Comparison of ENCODE assay signal across 23 cellular contexts in genomic region chr3:154112146-154112545, GRCh38. TPM values are rescaled to one million over a fixed set of nuclear protein-coding genes. Genes with fewer than 3 reads are reported as not detected.
DNase-seq lines count a peak whose midpoint lies in the region; ATAC-seq, FAIRE-seq and TF ChIP-seq lines count a peak whose summit lies in the region.
"Had no signal": no experiment of that assay in that cellular context is flagged by ENCODE, and none has a peak within 500 bp of the region (broad histone marks: within the 10 kb centered on the region; RNA-seq: fewer than 3 reads in every experiment).

No MANE protein-coding gene starts in this region.

- in situ Hi-C loops in G401 (cut with HindIII; ENCODE audit: low sequenced_read_pairs) = no loop called here

- intact Hi-C loops in body of pancreas (cut with DNase I) = no loop called here
- intact Hi-C loops in pancreas (cut with DNase I) = no loop called here
- intact Hi-C loops in MCF 10A (cut with micrococcal nuclease) = no loop called here

- peaks cover 38% of the 10 kb centered on the region for H3K27me3 Mint-ChIP-seq in MCF 10A (ENCODE audit: insufficient read depth, unreplicated experiment)

- no peaks in the 10 kb centered on the region for H4K20me1 ChIP-seq in hepatocyte (ENCODE audit: insufficient read depth, poor library complexity, severe bottlenecking)

- peak; percentile 52 for ATAC-seq in body of pancreas
- ATAC-seq in pancreas = peak; percentile 60 to 78 (median 70)
- no peak for ATAC-seq in GM19035 (IDR thresholded peaks at IDR 0.05; ENCODE audit: unreplicated experiment)
- ATAC-seq in GM19397 (IDR thresholded peaks at IDR 0.05; ENCODE audit: unreplicated experiment) = no peak
- ATAC-seq: A549, Right ventricle myocardium inferior had no signal

- peak; percentile 25 for DNase-seq in G401 (ENCODE audit: low spot score)
- DNase-seq in body of pancreas = no peak
- no peak for DNase-seq in hepatocyte (ENCODE audit: low spot score)
- no peak for DNase-seq in pancreas
- DNase-seq in cerebellar cortex (ENCODE audit: low spot score) = no peak
- no peak for DNase-seq in MCF 10A (ENCODE audit: unreplicated experiment)
- DNase-seq: C1 segment of cervical spinal cord, DMS 273 treated with DMSO at 0.1 percent for 48 hours, GF-D8, HFFc6, Karpas-422, NCI-H1105 treated with DMSO at 0.1 percent for 48 hours, NCI-H187 treated with DMSO at 0.1 percent for 48 hours, NCI-H2171, NCI-H510A, Peyer's patch had no signal

- peak overlapping the region; percentile 16 for H3K4me2 ChIP-seq in hepatocyte
- H3K4me2 ChIP-seq: A549 had no signal

- no peaks in the 10 kb centered on the region for H3K79me2 ChIP-seq in hepatocyte

- H3K9me3 ChIP-seq in body of pancreas (no peaks in the 10 kb centered on the region), hepatocyte (ENCODE audit: low read depth) (no peaks in the 10 kb centered on the region), pancreas (no peaks in the 10 kb centered on the region)
- H3K9me3 ChIP-seq: A549, Peyer's patch had no signal

- no TSS peak for BruUV-seq in MCF 10A (replicated peaks; lab: Mats Ljungman, UMichigan)

- H3K27me3 ChIP-seq in body of pancreas (no peaks in the 10 kb centered on the region), hepatocyte (no peaks in the 10 kb centered on the region), pancreas (no peaks in the 10 kb centered on the region)
- H3K27me3 ChIP-seq: Peyer's patch had no signal

- H3K9me3 Mint-ChIP-seq in MCF 10A (ENCODE audit: unreplicated experiment) = no peaks in the 10 kb centered on the region

- H3K4me3 Mint-ChIP-seq in MCF 10A (ENCODE audit: unreplicated experiment) = no peak overlapping the region
- H3K4me3 Mint-ChIP-seq: HFFc6 had no signal

- no peaks in the 10 kb centered on the region for H3K9me2 ChIP-seq in hepatocyte (replicated peaks; ENCODE audit: insufficient read depth)

- POLR2A ChIA-PET in MCF 10A (lab: Yijun Ruan, JAX) = interaction anchor here (1.2 to 1.8 kb wide), 2 partner anchors 9 to 10 kb away, joined by 3 to 6 read pairs; partner anchors contain the start of gene ARHGEF26

- no peak for FAIRE-seq in pancreas (lab: Jason Lieb, UNC)
- FAIRE-seq: A549, GM12891, GM18507, H1 had no signal

- CTCF ChIA-PET in MCF 10A (lab: Yijun Ruan, JAX) = interaction anchor here (0.8 to 1.5 kb wide), 4 partner anchors 9 to 142 kb away, joined by 3 to 6 read pairs (median 4); partner anchors contain the start of gene ARHGEF26

- no peaks in the 10 kb centered on the region for H3K36me3 Mint-ChIP-seq in MCF 10A (ENCODE audit: insufficient read depth, unreplicated experiment)

- no peak overlapping the region for H3K27ac ChIP-seq in body of pancreas
- peak overlapping the region; percentile 22 for H3K27ac ChIP-seq in hepatocyte
- H3K27ac ChIP-seq in pancreas = no peak overlapping the region
- H3K27ac ChIP-seq: A549, Peyer's patch had no signal

- H3K4me3 ChIP-seq in body of pancreas (no peak overlapping the region), hepatocyte (no peak overlapping the region), pancreas (no peak overlapping the region)
- H3K4me3 ChIP-seq: A549, Peyer's patch had no signal

- H3K36me3 ChIP-seq in body of pancreas (replicated peaks in 1 of 2; ENCODE audit: insufficient read depth in 1 of 2, low read depth in 2 of 2) = no peaks in the 10 kb centered on the region
- H3K36me3 ChIP-seq in hepatocyte (replicated peaks; ENCODE audit: insufficient read depth, low read depth) = no peaks in the 10 kb centered on the region
- no peaks in the 10 kb centered on the region for H3K36me3 ChIP-seq in pancreas
- H3K36me3 ChIP-seq: Peyer's patch had no signal

- peaks cover 16% of the 10 kb centered on the region for H3K4me1 ChIP-seq in body of pancreas
- H3K4me1 ChIP-seq in hepatocyte (ENCODE audit: insufficient read depth) = no peaks in the 10 kb centered on the region
- peaks cover 7 to 9% (median 8%) of the 10 kb centered on the region in 3 donors for H3K4me1 ChIP-seq in pancreas
- H3K4me1 ChIP-seq: A549, Peyer's patch had no signal

- H3K4me1 Mint-ChIP-seq in MCF 10A (ENCODE audit: insufficient read depth, unreplicated experiment) = no peaks in the 10 kb centered on the region

- TF ChIP-seq CTCF in body of pancreas (IDR thresholded peaks at IDR 0.05) (no peak), hepatocyte (IDR thresholded peaks at IDR 0.05; ENCODE audit: poor library complexity) (no peak), pancreas (IDR thresholded peaks at IDR 0.05) (no peak), MCF 10A (IDR thresholded peaks at IDR 0.05; ENCODE audit: unreplicated experiment) (no peak)

- H3K27ac Mint-ChIP-seq in MCF 10A (ENCODE audit: low read depth, unreplicated experiment) = no peak overlapping the region
- H3K27ac Mint-ChIP-seq: HFFc6 had no signal

- H2AFZ ChIP-seq in hepatocyte = no peak overlapping the region

- TF ChIP-seq POLR2A in body of pancreas (IDR thresholded peaks at IDR 0.05) = no peak

- WGBS in body of pancreas, 2 donors = 21 to 27% methylated on average over 2 of the region's 2 CpGs
- WGBS in hepatocyte (ENCODE audit: low lambda C conversion rate, missing lambda C conversion rate) = 37% methylated on average over 2 of the region's 2 CpGs
- WGBS in pancreas, 2 donors = 21 to 27% methylated on average over 2 of the region's 2 CpGs

RNA-seq across cellular contexts. Expression of gene ARHGEF26, which starts 9.0 kb away (rescaled TPM):
- 10.6 and 12.8 TPM in 2 replicates for total RNA-seq in G401 (2014; rRNA removed; shearing (Covaris generic))
- total RNA-seq in body of pancreas (10 to 100 TPM; 16.9 to 17.1 TPM), hepatocyte (17.1 and 20.9 TPM in 2 replicates), pancreas (1 to 10 TPM; 2.7 to 6.5 (median 4.4) TPM), MCF 10A (2022) (0.29 and 0.63 TPM in 2 replicates)
- polyA plus RNA-seq in hepatocyte (13.6 and 18.6 TPM in 2 replicates), pancreas (1 to 10 TPM; 5.2 to 5.4 TPM)

Comparison
In these comparisons a context has a peak if more than half of its experiments do, and no peak if none do; other contexts are left out.
1. ATAC-seq: peak in body of pancreas (single experiment) and pancreas (4 of 4); none in GM19035 (single experiment) and GM19397 (single experiment).